In genomic region chr19:1837625-1838105, GRCh38 we compare ENCODE assay signal across 1 cellular context.
TF ChIP-seq lines count a peak whose summit lies in the region.

No MANE protein-coding gene starts in this region.

TF ChIP-seq in HEK293, 187 proteins besides CTCF, POLR2A, EP300 and RAD21 (continued from another document):
- TF ChIP-seq INSM2 (tag by site-specific recombination; IDR thresholded peaks at IDR 0.05): no peak
- no peak for TF ChIP-seq ZBTB1 (tag by site-specific recombination; IDR thresholded peaks at IDR 0.05)
- no peak for TF ChIP-seq ZNF416 (tag by site-specific recombination; IDR thresholded peaks at IDR 0.05)
- TF ChIP-seq ZNF223 (tag by site-specific recombination; IDR thresholded peaks at IDR 0.05): 0 out of 2 replicates have a peak, but pooled peaks have one; percentile 29
- no peak for TF ChIP-seq ZNF10 (tag by site-specific recombination; IDR thresholded peaks at IDR 0.05)
- no peak for TF ChIP-seq ZFHX2 (tag by site-specific recombination; conservative IDR thresholded peaks at IDR 0.05)
- no peak for TF ChIP-seq GLI4 (tag by site-specific recombination; IDR thresholded peaks at IDR 0.05)
- TF ChIP-seq KLF9 (tag by site-specific recombination; IDR thresholded peaks at IDR 0.05; ENCODE audit: low read depth): 0 out of 2 replicates have a peak, but pooled peaks have one; percentile 11
- TF ChIP-seq ZNF621 (tag by site-specific recombination; IDR thresholded peaks at IDR 0.05): no peak
- no peak for TF ChIP-seq ZFP3 (tag by site-specific recombination; IDR thresholded peaks at IDR 0.05; ENCODE audit: low read depth)
- no peak for TF ChIP-seq GLI2 (tag by site-specific recombination; IDR thresholded peaks at IDR 0.05; ENCODE audit: borderline replicate concordance, low read depth)
- 0 out of 2 replicates have a peak, but pooled peaks have one; percentile 35 for TF ChIP-seq GLIS2 (tag by site-specific recombination; IDR thresholded peaks at IDR 0.05)
- TF ChIP-seq ZSCAN18 (tag by site-specific recombination; IDR thresholded peaks at IDR 0.05): no peak
- TF ChIP-seq ZBTB48 (tag by site-specific recombination; IDR thresholded peaks at IDR 0.05): no peak
- TF ChIP-seq ZBTB20 (tag by site-specific recombination; IDR thresholded peaks at IDR 0.05): no peak
- TF ChIP-seq ZNF777 (tag by site-specific recombination; IDR thresholded peaks at IDR 0.05; ENCODE audit: borderline replicate concordance): no peak
- TF ChIP-seq ZNF473 (tag by site-specific recombination; IDR thresholded peaks at IDR 0.05): no peak
- TF ChIP-seq ZNF155 (tag by site-specific recombination; IDR thresholded peaks at IDR 0.05): no peak
- TF ChIP-seq ZNF398 (tag by site-specific recombination; IDR thresholded peaks at IDR 0.05): no peak
- TF ChIP-seq ZNF140 (tag by site-specific recombination; IDR thresholded peaks at IDR 0.05): no peak
- no peak for TF ChIP-seq ZNF707 (tag by site-specific recombination; IDR thresholded peaks at IDR 0.05)
- TF ChIP-seq ZNF18 (tag by site-specific recombination; IDR thresholded peaks at IDR 0.05): no peak
- TF ChIP-seq ZFP37 (tag by site-specific recombination; IDR thresholded peaks at IDR 0.05): no peak
- TF ChIP-seq PATZ1 (tag by site-specific recombination; IDR thresholded peaks at IDR 0.05): 0 out of 2 replicates have a peak, but pooled peaks have one; percentile 34
- no peak for TF ChIP-seq SETDB1 (IDR thresholded peaks at IDR 0.05; ENCODE audit: insufficient read length, low read length)
- no peak for TF ChIP-seq KLF16 (tag by site-specific recombination; IDR thresholded peaks at IDR 0.05)
- TF ChIP-seq HOXC10 (CRISPR knock-in tag; IDR thresholded peaks at IDR 0.05): no peak
- TF ChIP-seq KLF1 (tag by site-specific recombination; IDR thresholded peaks at IDR 0.05): no peak
- TF ChIP-seq AEBP2 (tag by site-specific recombination; IDR thresholded peaks at IDR 0.05; ENCODE audit: borderline replicate concordance): no peak
- TF ChIP-seq ZNF391 (tag by site-specific recombination; IDR thresholded peaks at IDR 0.05; ENCODE audit: borderline replicate concordance, low read depth): no peak
- no peak for TF ChIP-seq OVOL3 (tag by site-specific recombination; IDR thresholded peaks at IDR 0.05)
- TF ChIP-seq ZBTB10 (tag by site-specific recombination; IDR thresholded peaks at IDR 0.05): no peak
- no peak for TF ChIP-seq ZNF529 (tag by site-specific recombination; IDR thresholded peaks at IDR 0.05; ENCODE audit: insufficient replicate concordance)
- TF ChIP-seq ZBTB7A (tag by site-specific recombination; IDR thresholded peaks at IDR 0.05; ENCODE audit: low read depth): no peak
- no peak for TF ChIP-seq ZNF274 (IDR thresholded peaks at IDR 0.05; ENCODE audit: low read length)
- no peak for TF ChIP-seq ZNF274 (tag by site-specific recombination; IDR thresholded peaks at IDR 0.05; ENCODE audit: borderline replicate concordance)
- TF ChIP-seq ZNF521 (tag by site-specific recombination; IDR thresholded peaks at IDR 0.05): no peak
- TF ChIP-seq ZNF121 (tag by site-specific recombination; IDR thresholded peaks at IDR 0.05): no peak
- TF ChIP-seq ZNF221 (tag by site-specific recombination; IDR thresholded peaks at IDR 0.05; ENCODE audit: borderline replicate concordance): no peak
- no peak for TF ChIP-seq ZNF404 (tag by site-specific recombination; IDR thresholded peaks at IDR 0.05)
- no peak for TF ChIP-seq SCRT2 (tag by site-specific recombination; IDR thresholded peaks at IDR 0.05)
- TF ChIP-seq ZSCAN16 (tag by site-specific recombination; IDR thresholded peaks at IDR 0.05): peak; percentile 92
